24 cellular contexts compared by ENCODE assay signal in the genomic region with DNA sequence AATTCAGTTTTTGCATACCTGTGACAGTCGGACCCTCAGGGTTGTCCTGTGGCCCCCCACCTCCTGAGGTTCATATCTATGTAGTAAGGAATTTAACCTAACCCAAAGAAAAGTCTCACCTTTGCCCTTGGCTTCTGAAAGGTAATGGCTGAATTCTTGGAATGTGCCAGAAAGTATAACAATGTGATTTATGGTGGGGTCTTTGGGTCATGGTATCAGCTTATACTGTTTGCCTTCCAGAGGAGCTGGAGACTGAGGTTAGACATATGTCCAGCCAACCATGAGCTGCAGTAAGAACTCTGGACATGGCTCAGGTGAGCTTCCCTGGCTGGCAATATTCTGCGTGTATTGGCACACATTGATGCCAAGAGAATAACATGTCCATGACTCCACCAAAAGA. TPM values are rescaled to one million over a fixed set of nuclear protein-coding genes. Genes with fewer than 3 reads are reported as not detected.
A peak's percentile ranks its signal among the peaks of the same experiment; 100 is the strongest.
DNase-seq lines count a peak whose midpoint lies in the region; ATAC-seq and TF ChIP-seq lines count a peak whose summit lies in the region.
"Had no signal": no experiment of that assay in that cellular context is flagged by ENCODE, and none has a peak within 500 bp of the region (broad histone marks: within the 10 kb centered on the region; RNA-seq: fewer than 3 reads in every experiment).

No MANE protein-coding gene starts in this region.

- 69% methylated on average over 2 of the region's 2 CpGs for WGBS in esophagus muscularis mucosa

- H3K27ac Mint-ChIP-seq in activated naive CD8-positive, alpha-beta T cell treated with anti-CD3 and anti-CD28 coated beads, Interleukin-2, amount 10 ng/mL, durations not matched to agents 7 days and 5 days = peak overlapping the region; percentile 95
- no peak overlapping the region for H3K27ac Mint-ChIP-seq in activated naive CD8-positive, alpha-beta T cell treated with anti-CD3 and anti-CD28 coated beads for 36 hours
- H3K27ac Mint-ChIP-seq in T-cell (peak overlapping the region; percentile 92 to 94), mesothelial cell of epicardium (no peak overlapping the region)
- H3K27ac Mint-ChIP-seq: neural progenitor cell had no signal

- H3K4me3 Mint-ChIP-seq in activated naive CD8-positive, alpha-beta T cell treated with anti-CD3 and anti-CD28 coated beads, Interleukin-2, amount 10 ng/mL, durations not matched to agents 7 days and 5 days = peak overlapping the region; percentile 73
- H3K4me3 Mint-ChIP-seq in activated naive CD8-positive, alpha-beta T cell treated with anti-CD3 and anti-CD28 coated beads for 36 hours = no peak overlapping the region
- no peak overlapping the region for H3K4me3 Mint-ChIP-seq in T-cell
- H3K4me3 Mint-ChIP-seq in mesothelial cell of epicardium = no peak overlapping the region
- H3K4me3 Mint-ChIP-seq: neural progenitor cell had no signal

- CTCF ChIA-PET in T-cell (lab: Charles Lee) = no interaction called here

- H3K9me3 ChIP-seq in esophagus muscularis mucosa = no peaks in the 10 kb centered on the region
- H3K9me3 ChIP-seq: mucosa of descending colon had no signal

- H3K27ac ChIP-seq in esophagus muscularis mucosa (replicated peaks in 1 of 4) = no peak overlapping the region
- H3K27ac ChIP-seq: C4-2B, foreskin keratinocyte, neural progenitor cell had no signal

- H3K4me1 ChIP-seq in esophagus muscularis mucosa = no peaks in the 10 kb centered on the region
- H3K4me1 ChIP-seq: foreskin keratinocyte, neural progenitor cell had no signal

- H3K27me3 ChIP-seq in esophagus muscularis mucosa = no peaks in the 10 kb centered on the region
- H3K27me3 ChIP-seq: foreskin keratinocyte, neural progenitor cell had no signal

- DNase-seq in activated naive CD8-positive, alpha-beta T cell treated with anti-CD3 and anti-CD28 coated beads, Interleukin-2, amount 10 ng/mL, durations not matched to agents 7 days and 5 days = no peak
- no peak for DNase-seq in activated naive CD8-positive, alpha-beta T cell treated with anti-CD3 and anti-CD28 coated beads for 36 hours
- DNase-seq in T-cell (no peak), left lobe of liver (ENCODE audit: low spot score) (no peak), mesothelial cell of epicardium (ENCODE audit: low spot score in 2 of 2, unreplicated experiment in 2 of 2) (no peak), esophagus muscularis mucosa (ENCODE audit: extremely low spot score) (no peak)
- DNase-seq: activated CD8-positive, alpha-beta memory T cell treated with anti-CD3 and anti-CD28 coated beads, Interleukin-2, amount 50 U/mL, for 48 hours; activated gamma-delta T cell treated with Interleukin-2 at 50 U/mL for 16 hours; effector CD8-positive, alpha-beta T cell; foreskin keratinocyte; hypothalamus; NCI-H1694; NCI-H524 treated with DMSO at 0.1 percent for 48 hours; posterior cingulate gyrus; SHP77 treated with DMSO at 0.1 percent for 48 hours; stimulated activated naive CD8-positive, alpha-beta T cell treated with anti-CD3 and anti-CD28 coated beads, Interleukin-15, Interleukin-2, amounts not matched to agents 100 U/mL and 50 U/mL, for 24 hours had no signal

- no peak for TF ChIP-seq POLR2A in esophagus muscularis mucosa (IDR thresholded peaks at IDR 0.05; ENCODE audit: low read depth)

- H3K4me1 Mint-ChIP-seq in activated naive CD8-positive, alpha-beta T cell treated with anti-CD3 and anti-CD28 coated beads, Interleukin-2, amount 10 ng/mL, durations not matched to agents 7 days and 5 days = peaks cover 27% of the 10 kb centered on the region
- peaks cover 19% of the 10 kb centered on the region for H3K4me1 Mint-ChIP-seq in activated naive CD8-positive, alpha-beta T cell treated with anti-CD3 and anti-CD28 coated beads for 36 hours
- peaks cover 16 to 32% (median 18%) of the 10 kb centered on the region in 3 donors for H3K4me1 Mint-ChIP-seq in T-cell
- peaks cover 3% of the 10 kb centered on the region for H3K4me1 Mint-ChIP-seq in mesothelial cell of epicardium
- H3K4me1 Mint-ChIP-seq: neural progenitor cell had no signal

- peaks cover 2% of the 10 kb centered on the region for H3K9me3 Mint-ChIP-seq in activated naive CD8-positive, alpha-beta T cell treated with anti-CD3 and anti-CD28 coated beads, Interleukin-2, amount 10 ng/mL, durations not matched to agents 7 days and 5 days
- no peaks in the 10 kb centered on the region for H3K9me3 Mint-ChIP-seq in activated naive CD8-positive, alpha-beta T cell treated with anti-CD3 and anti-CD28 coated beads for 36 hours
- H3K9me3 Mint-ChIP-seq in T-cell (no peaks in the 10 kb centered on the region), mesothelial cell of epicardium (no peaks in the 10 kb centered on the region)
- H3K9me3 Mint-ChIP-seq: neural progenitor cell had no signal

- H3K27me3 Mint-ChIP-seq in activated naive CD8-positive, alpha-beta T cell treated with anti-CD3 and anti-CD28 coated beads, Interleukin-2, amount 10 ng/mL, durations not matched to agents 7 days and 5 days = no peaks in the 10 kb centered on the region
- H3K27me3 Mint-ChIP-seq in activated naive CD8-positive, alpha-beta T cell treated with anti-CD3 and anti-CD28 coated beads for 36 hours = no peaks in the 10 kb centered on the region
- no peaks in the 10 kb centered on the region for H3K27me3 Mint-ChIP-seq in T-cell
- H3K27me3 Mint-ChIP-seq in mesothelial cell of epicardium (ENCODE audit: low read depth) = no peaks in the 10 kb centered on the region

- H3K4me3 ChIP-seq in esophagus muscularis mucosa = no peak overlapping the region
- H3K4me3 ChIP-seq: mucosa of descending colon, neural progenitor cell had no signal

- peaks cover 0 to 49% (median 17%) of the 10 kb centered on the region in 4 donors for H3K36me3 ChIP-seq in esophagus muscularis mucosa
- H3K36me3 ChIP-seq: neural progenitor cell had no signal

- intact Hi-C loops in esophagus muscularis mucosa (cut with DNase I) = no loop called here

- POLR2A ChIA-PET in activated naive CD8-positive, alpha-beta T cell treated with anti-CD3 and anti-CD28 coated beads, Interleukin-2, amount 10 ng/mL, durations not matched to agents 7 days and 5 days (lab: Charles Lee) = interaction anchor here (1.0 to 4.1 kb wide), 5 partner anchors 30 to 100 kb away, joined by 3 to 23 read pairs (median 6); a partner anchor contains a TSS
- POLR2A ChIA-PET in T-cell (lab: Charles Lee) = interaction anchor here in 1 of 2 donors (0.5 kb wide), 1 partner anchor 259 kb away, joined by 3 read pairs; no protein-coding TSS in a partner anchor

- TF ChIP-seq CTCF in mesothelial cell of epicardium (IDR thresholded peaks at IDR 0.05; ENCODE audit: unreplicated experiment) = no peak
- TF ChIP-seq CTCF in esophagus muscularis mucosa (IDR thresholded peaks at IDR 0.05) = no peak

- TF ChIP-seq EP300 in esophagus muscularis mucosa (IDR thresholded peaks at IDR 0.05) = no peak

- H3K36me3 Mint-ChIP-seq in activated naive CD8-positive, alpha-beta T cell treated with anti-CD3 and anti-CD28 coated beads, Interleukin-2, amount 10 ng/mL, durations not matched to agents 7 days and 5 days = peaks cover 36% of the 10 kb centered on the region
- H3K36me3 Mint-ChIP-seq in activated naive CD8-positive, alpha-beta T cell treated with anti-CD3 and anti-CD28 coated beads for 36 hours = peaks cover 39% of the 10 kb centered on the region
- H3K36me3 Mint-ChIP-seq in T-cell (peaks cover 21% of the 10 kb centered on the region), mesothelial cell of epicardium (no peaks in the 10 kb centered on the region)
- H3K36me3 Mint-ChIP-seq: neural progenitor cell had no signal

- no peak for ATAC-seq in activated naive CD8-positive, alpha-beta T cell treated with anti-CD3 and anti-CD28 coated beads, Interleukin-2, amount 10 ng/mL, durations not matched to agents 7 days and 5 days (ENCODE audit: low read depth)
- ATAC-seq in T-cell (replicated peaks in 1 of 4) (no peak), left lobe of liver (peak; percentile 66), HG02884 (IDR thresholded peaks at IDR 0.05; ENCODE audit: unreplicated experiment) (no peak)
- ATAC-seq: foreskin keratinocyte, HCT116, sciatic nerve had no signal

RNA-seq across cellular contexts. Expression of a gene that starts 26.9 kb away (rescaled TPM):
- 1 to 10 TPM; 1.3 to 3.5 TPM for total RNA-seq in activated naive CD8-positive, alpha-beta T cell treated with anti-CD3 and anti-CD28 coated beads, Interleukin-2, amount 10 ng/mL, durations not matched to agents 7 days and 5 days
- total RNA-seq in activated naive CD8-positive, alpha-beta T cell treated with anti-CD3 and anti-CD28 coated beads for 36 hours = under 1 TPM; 0.39 to 0.44 TPM
- total RNA-seq in T-cell = 1 to 10 TPM in 3 of 5 donors, under 1 TPM in 2; 0.47 to 2.7 (median 1.3) TPM
- total RNA-seq in left lobe of liver = 0.28 TPM
- total RNA-seq in mesothelial cell of epicardium = not detected in 3 replicates
- total RNA-seq in esophagus muscularis mucosa = 1 to 10 TPM in 3 of 4 donors, under 1 TPM in 1; 0.80 to 3.5 (median 1.3) TPM
- total RNA-seq: HT-29 had no signal

RNA-seq across cellular contexts. Expression of a gene that starts 30.6 kb away (rescaled TPM):
- 10 to 100 TPM; 25.9 to 26.6 TPM for total RNA-seq in activated naive CD8-positive, alpha-beta T cell treated with anti-CD3 and anti-CD28 coated beads, Interleukin-2, amount 10 ng/mL, durations not matched to agents 7 days and 5 days
- total RNA-seq in activated naive CD8-positive, alpha-beta T cell treated with anti-CD3 and anti-CD28 coated beads for 36 hours = 10 to 100 TPM; 27.9 to 29.5 TPM
- total RNA-seq in T-cell (10 to 100 TPM in 4 of 5 donors, 1 to 10 TPM in 1; 6.9 to 14.9 (median 12.8) TPM), left lobe of liver (0.35 TPM), mesothelial cell of epicardium (0.27 to 0.65 TPM (median 0.52 TPM) in 3 replicates), esophagus muscularis mucosa (1 to 10 TPM; 2.4 to 6.1 (median 3.9) TPM)

RNA-seq across cellular contexts. Expression of a gene that starts 40.0 kb away (rescaled TPM):
- 10 to 100 TPM; 65.4 to 70.4 TPM for total RNA-seq in activated naive CD8-positive, alpha-beta T cell treated with anti-CD3 and anti-CD28 coated beads, Interleukin-2, amount 10 ng/mL, durations not matched to agents 7 days and 5 days
- 10 to 100 TPM; 48.9 to 51.2 TPM for total RNA-seq in activated naive CD8-positive, alpha-beta T cell treated with anti-CD3 and anti-CD28 coated beads for 36 hours
- total RNA-seq in T-cell = 10 to 100 TPM; 55.0 to 80.4 (median 59.3) TPM
- 30.4 TPM for total RNA-seq in left lobe of liver
- 16.8 to 21.6 TPM (median 19.9 TPM) in 3 replicates for total RNA-seq in mesothelial cell of epicardium
- 10 to 100 TPM; 15.2 to 38.6 (median 25.7) TPM for total RNA-seq in esophagus muscularis mucosa

RNA-seq across cellular contexts. Expression of a gene that starts 51.8 kb away (rescaled TPM):
- 1 to 10 TPM; 1.1 to 1.4 TPM for total RNA-seq in activated naive CD8-positive, alpha-beta T cell treated with anti-CD3 and anti-CD28 coated beads, Interleukin-2, amount 10 ng/mL, durations not matched to agents 7 days and 5 days
- not detected for total RNA-seq in activated naive CD8-positive, alpha-beta T cell treated with anti-CD3 and anti-CD28 coated beads for 36 hours
- total RNA-seq in T-cell (under 1 TPM in 2 of 5 donors, not detected in 3; 0.63 to 0.93 TPM), left lobe of liver (0.18 TPM), mesothelial cell of epicardium (not detected in 3 replicates), esophagus muscularis mucosa (not detected)
- total RNA-seq: HT-29, sciatic nerve had no signal

RNA-seq across cellular contexts. Expression of a gene that starts 59.1 kb away (rescaled TPM):
- total RNA-seq in activated naive CD8-positive, alpha-beta T cell treated with anti-CD3 and anti-CD28 coated beads, Interleukin-2, amount 10 ng/mL, durations not matched to agents 7 days and 5 days = not detected
- not detected for total RNA-seq in activated naive CD8-positive, alpha-beta T cell treated with anti-CD3 and anti-CD28 coated beads for 36 hours
- not detected for total RNA-seq in T-cell
- not detected for total RNA-seq in left lobe of liver
- total RNA-seq in mesothelial cell of epicardium = 0.27 TPM in 1 of 3 replicates, not detected in the others
- total RNA-seq in esophagus muscularis mucosa = not detected
- total RNA-seq: foreskin keratinocyte, HT-29, lower leg skin, mucosa of descending colon, sciatic nerve had no signal

Comparison
In these comparisons a context has a peak if more than half of its experiments do, and no peak if none do; other contexts are left out.
1. H3K27ac Mint-ChIP-seq: peak in activated naive CD8-positive, alpha-beta T cell treated with anti-CD3 and anti-CD28 coated beads, Interleukin-2, amount 10 ng/mL, durations not matched to agents 7 days and 5 days (single experiment) and T-cell (2 of 2); none in activated naive CD8-positive, alpha-beta T cell treated with anti-CD3 and anti-CD28 coated beads for 36 hours (single experiment) and mesothelial cell of epicardium (single experiment).